Comparison of ENCODE assay signal across 9 cellular contexts in genomic region chr2:119517433-119517832, GRCh38. TPM values are rescaled to one million over a fixed set of nuclear protein-coding genes. Genes with fewer than 3 reads are reported as not detected.
DNase-seq lines count a peak whose midpoint lies in the region; ATAC-seq, FAIRE-seq and TF ChIP-seq lines count a peak whose summit lies in the region.
"Had no signal": no experiment of that assay in that cellular context is flagged by ENCODE, and none has a peak within 500 bp of the region (broad histone marks: within the 10 kb centered on the region; RNA-seq: fewer than 3 reads in every experiment).

No MANE protein-coding gene starts in this region.

- H3K4me1 Mint-ChIP-seq in stimulated activated effector memory CD8-positive, alpha-beta T cell treated with anti-CD3 and anti-CD28 coated beads, Interleukin-12 subunit alpha, Interleukin-12 subunit beta, amount 100 ng/mL, for 72 hours: no peaks in the 10 kb centered on the region
- H3K4me1 Mint-ChIP-seq: activated naive CD4-positive, alpha-beta T cell treated with anti-CD3 and anti-CD28 coated beads, Interleukin-2, amount 50 U/mL, for 24 hours had no signal

- H3K27ac ChIP-seq in HL-60 (replicated peaks): no peak overlapping the region
- no peak overlapping the region for H3K27ac ChIP-seq in ascending aorta

- no peaks in the 10 kb centered on the region for H3K9me3 Mint-ChIP-seq in stimulated activated effector memory CD8-positive, alpha-beta T cell treated with anti-CD3 and anti-CD28 coated beads, Interleukin-12 subunit alpha, Interleukin-12 subunit beta, amount 100 ng/mL, for 72 hours
- H3K9me3 Mint-ChIP-seq: activated naive CD4-positive, alpha-beta T cell treated with anti-CD3 and anti-CD28 coated beads, Interleukin-2, amount 50 U/mL, for 24 hours had no signal

- no peak overlapping the region for H3K4me3 Mint-ChIP-seq in stimulated activated effector memory CD8-positive, alpha-beta T cell treated with anti-CD3 and anti-CD28 coated beads, Interleukin-12 subunit alpha, Interleukin-12 subunit beta, amount 100 ng/mL, for 72 hours
- H3K4me3 Mint-ChIP-seq: activated naive CD4-positive, alpha-beta T cell treated with anti-CD3 and anti-CD28 coated beads, Interleukin-2, amount 50 U/mL, for 24 hours had no signal

- peak; percentile 78 for DNase-seq in GM03348 (ENCODE audit: low spot score)
- peak; percentile 54 to 83 for DNase-seq in HL-60 (ENCODE audit: low read depth in 1 of 2, low spot score in 1 of 2)
- peak; percentile 17 for DNase-seq in RCC 7860 (ENCODE audit: low spot score)
- peak in 1 of 2 donors; percentile 66 for DNase-seq in ascending aorta (ENCODE audit: low spot score in 2 of 2)
- no peak for DNase-seq in kidney epithelial cell (ENCODE audit: low read depth)
- DNase-seq in stimulated activated effector memory CD8-positive, alpha-beta T cell treated with anti-CD3 and anti-CD28 coated beads, Interleukin-12 subunit alpha, Interleukin-12 subunit beta, amount 100 ng/mL, for 72 hours (ENCODE audit: low spot score in 2 of 2): peak; percentile 9 to 59

- H3K36me3 ChIP-seq in ascending aorta (no peaks in the 10 kb centered on the region), kidney epithelial cell (ENCODE audit: control insufficient read depth, insufficient read depth, low read length) (no peaks in the 10 kb centered on the region)

- no peaks in the 10 kb centered on the region for H3K9me3 ChIP-seq in ascending aorta

- H3K4me1 ChIP-seq in ascending aorta: no peaks in the 10 kb centered on the region

- no peak overlapping the region for H3K4me3 ChIP-seq in HL-60 (replicated peaks; ENCODE audit: insufficient read depth, low read length)
- no peak overlapping the region for H3K4me3 ChIP-seq in ascending aorta
- H3K4me3 ChIP-seq in kidney epithelial cell (ENCODE audit: low read depth, low read length): no peak overlapping the region

- no peak for FAIRE-seq in RCC 7860 (lab: Jason Lieb, UNC)

- intact Hi-C loops in ascending aorta (cut with DNase I): no loop called here

- ATAC-seq in GM21381 (IDR thresholded peaks at IDR 0.05; ENCODE audit: unreplicated experiment): peak; percentile 92
- peak; percentile 57 for ATAC-seq in stimulated activated effector memory CD8-positive, alpha-beta T cell treated with anti-CD3 and anti-CD28 coated beads, Interleukin-12 subunit alpha, Interleukin-12 subunit beta, amount 100 ng/mL, for 72 hours
- ATAC-seq in activated CD4-positive, CD25-positive, alpha-beta regulatory T cell treated with anti-CD3 and anti-CD28 coated beads, Interleukin-2, amount 50 U/mL, for 24 hours: no peak

- peaks cover 2% of the 10 kb centered on the region for H3K27me3 ChIP-seq in HL-60 (ENCODE audit: insufficient read depth, poor library complexity, severe bottlenecking)
- H3K27me3 ChIP-seq in ascending aorta: no peaks in the 10 kb centered on the region
- H3K27me3 ChIP-seq in kidney epithelial cell (ENCODE audit: control insufficient read depth, insufficient read depth, low read length): no peaks in the 10 kb centered on the region

- H3K36me3 Mint-ChIP-seq in stimulated activated effector memory CD8-positive, alpha-beta T cell treated with anti-CD3 and anti-CD28 coated beads, Interleukin-12 subunit alpha, Interleukin-12 subunit beta, amount 100 ng/mL, for 72 hours: no peaks in the 10 kb centered on the region
- H3K36me3 Mint-ChIP-seq: activated naive CD4-positive, alpha-beta T cell treated with anti-CD3 and anti-CD28 coated beads, Interleukin-2, amount 50 U/mL, for 24 hours had no signal

- TF ChIP-seq CTCF in HL-60 (IDR thresholded peaks at IDR 0.05; ENCODE audit: insufficient read depth, low read length) (peak; percentile 79), ascending aorta (IDR thresholded peaks at IDR 0.05) (peak in 2 of 3 experiments; percentile 15 to 38), kidney epithelial cell (IDR thresholded peaks at IDR 0.05; ENCODE audit: insufficient read depth, low read length, poor library complexity, severe bottlenecking) (peak; percentile 76)

- no peak overlapping the region for H3K27ac Mint-ChIP-seq in stimulated activated effector memory CD8-positive, alpha-beta T cell treated with anti-CD3 and anti-CD28 coated beads, Interleukin-12 subunit alpha, Interleukin-12 subunit beta, amount 100 ng/mL, for 72 hours
- H3K27ac Mint-ChIP-seq: activated naive CD4-positive, alpha-beta T cell treated with anti-CD3 and anti-CD28 coated beads, Interleukin-2, amount 50 U/mL, for 24 hours had no signal

RNA-seq across cellular contexts. Expression of gene SCTR, which starts 6.8 kb away (rescaled TPM):
- total RNA-seq in ascending aorta (not detected), kidney epithelial cell (not detected in 2 replicates)

RNA-seq across cellular contexts. Expression of gene CFAP221, which starts 26.8 kb away (rescaled TPM):
- not detected for total RNA-seq in ascending aorta
- 1.0 and 1.8 TPM in 2 replicates for total RNA-seq in kidney epithelial cell

Comparison
In these comparisons a context has a peak if more than half of its experiments do, and no peak if none do; other contexts are left out.
1. ATAC-seq: peak in GM21381 (single experiment) and stimulated activated effector memory CD8-positive, alpha-beta T cell treated with anti-CD3 and anti-CD28 coated beads, Interleukin-12 subunit alpha, Interleukin-12 subunit beta, amount 100 ng/mL, for 72 hours (single experiment); none in activated CD4-positive, CD25-positive, alpha-beta regulatory T cell treated with anti-CD3 and anti-CD28 coated beads, Interleukin-2, amount 50 U/mL, for 24 hours (0 of 2).
2. CTCF ChIP-seq: peak in every context shown above with its lines; median percentile 79 in HL-60; 76 in kidney epithelial cell; 26 in ascending aorta.